ENCODE assay signal across 19 cellular contexts in genomic region chr2:101087638-101088037, GRCh38.
DNase-seq lines count a peak whose midpoint lies in the region; ATAC-seq and TF ChIP-seq lines count a peak whose summit lies in the region.
"Had no signal": no experiment of that assay in that cellular context is flagged by ENCODE, and none has a peak within 500 bp of the region (broad histone marks: within the 10 kb centered on the region; RNA-seq: fewer than 3 reads in every experiment).

No MANE protein-coding gene starts in this region.

- no peak overlapping the region for H3K4me3 ChIP-seq in Panc1 (ENCODE audit: low read depth in 2 of 2, low read length in 2 of 2)

- CTCF ChIA-PET in Panc1 (lab: Charles Lee) = interaction anchor here (0.6 kb wide), 1 partner anchor 47 kb away, joined by 3 read pairs; no protein-coding TSS in a partner anchor

- in situ Hi-C loops in Panc1 (cut with HindIII; ENCODE audit: low pct_unique_long_range_greater_than_20kb, low sequenced_read_pairs) = no loop called here

- intact Hi-C loops in Panc1 (cut with micrococcal nuclease; ENCODE audit: unreplicated experiment) = no loop called here
- intact Hi-C loops in sciatic nerve (cut with DNase I) = no loop called here

- ATAC-seq in Panc1 = no peak
- ATAC-seq in sciatic nerve = peak; percentile 49

- no peaks in the 10 kb centered on the region for H3K9me3 ChIP-seq in Panc1 (ENCODE audit: control insufficient read depth, insufficient read depth, low read depth, low read length)

- no peak for TF ChIP-seq CTCF in Panc1 (IDR thresholded peaks at IDR 0.05)

- H3K36me3 ChIP-seq in Panc1 (ENCODE audit: control insufficient read depth, insufficient read depth, low read length) = peaks cover 8% of the 10 kb centered on the region

- BruUV-seq in Panc1 (replicated peaks; lab: Mats Ljungman, UMichigan) = TSS peak; percentile 49

- DNase-seq in AG08396 (ENCODE audit: low spot score) (peak; percentile 22), Panc1 (ENCODE audit: low read depth, low spot score) (no peak), fibroblast of peridontal ligament (ENCODE audit: extremely low read depth) (peak; percentile 30), sciatic nerve (ENCODE audit: low spot score) (no peak), NCI-H1105 (lab: John Stamatoyannopoulos, UW) (no peak), cortex of kidney (lab: John Stamatoyannopoulos, UW) (no peak), AML-193 (lab: John Stamatoyannopoulos, UW) (no peak)
- DNase-seq in activated CD4-positive, alpha-beta T cell treated with anti-CD3 and anti-CD28 coated beads, Interleukin-2, amount 50 U/mL, for 48 hours = no peak
- DNase-seq: ACHN; Calu3; CD4-positive, alpha-beta memory T cell; DMS79; H7; Kasumi-1; NCI-H1105 treated with DMSO at 0.1 percent for 48 hours; NCI-H1694 treated with DMSO at 0.1 percent for 48 hours; NCI-H446; NCI-H69; SIG-M5 had no signal

- H3K27me3 ChIP-seq in Panc1 (ENCODE audit: control insufficient read depth, insufficient read depth, low read length) = no peaks in the 10 kb centered on the region

- peak overlapping the region; percentile 7 for H3K27ac ChIP-seq in Panc1 (ENCODE audit: low read length)

- peaks cover 37% of the 10 kb centered on the region for H3K4me1 ChIP-seq in Panc1 (ENCODE audit: control insufficient read depth, insufficient read depth, low read length)

- POLR2A ChIA-PET in Panc1 (lab: Charles Lee) = interaction anchor here (0.6 kb wide), 1 partner anchor 1200 kb away, joined by 3 read pairs; no protein-coding TSS in a partner anchor

Comparison
In these comparisons a context has a peak if more than half of its experiments do, and no peak if none do; other contexts are left out.
1. DNase-seq: peak in AG08396 (single experiment) and fibroblast of peridontal ligament (single experiment); none in Panc1 (single experiment), sciatic nerve (single experiment), activated CD4-positive, alpha-beta T cell treated with anti-CD3 and anti-CD28 coated beads, Interleukin-2, amount 50 U/mL, for 48 hours (0 of 2), NCI-H1105 (single experiment), cortex of kidney (single experiment) and AML-193 (0 of 2).